In genomic region chr2:229825476-229825875, GRCh38 we compare ENCODE assay signal across 28 cellular contexts.
DNase-seq lines count a peak whose midpoint lies in the region; ATAC-seq and TF ChIP-seq lines count a peak whose summit lies in the region.
"Had no signal": no experiment of that assay in that cellular context is flagged by ENCODE, and none has a peak within 500 bp of the region (broad histone marks: within the 10 kb centered on the region; RNA-seq: fewer than 3 reads in every experiment).

No MANE protein-coding gene starts in this region.

- no peaks in the 10 kb centered on the region for H3K27me3 ChIP-seq in naive thymus-derived CD4-positive, alpha-beta T cell (ENCODE audit: control insufficient read depth in 2 of 2, insufficient read depth in 2 of 2, low read length in 2 of 2)
- H3K27me3 ChIP-seq: dorsolateral prefrontal cortex, gastrocnemius medialis, left lung, thyroid gland had no signal

- no peaks in the 10 kb centered on the region for H3K9me3 Mint-ChIP-seq in HFFc6
- peaks cover 5% of the 10 kb centered on the region for H3K9me3 Mint-ChIP-seq in chondrocyte (ENCODE audit: low read depth)
- H3K9me3 Mint-ChIP-seq in naive thymus-derived CD4-positive, alpha-beta T cell = peaks cover 0 to 10% (median 2%) of the 10 kb centered on the region in 11 donors

- CTCF ChIA-PET in naive thymus-derived CD4-positive, alpha-beta T cell (lab: Charles Lee) = no interaction called here

- POLR2A ChIA-PET in naive thymus-derived CD4-positive, alpha-beta T cell (lab: Charles Lee) = no interaction called here

- no peaks in the 10 kb centered on the region for H3K4me1 ChIP-seq in naive thymus-derived CD4-positive, alpha-beta T cell (ENCODE audit: control insufficient read depth in 2 of 2, insufficient read depth in 2 of 2, low read length in 2 of 2)
- H3K4me1 ChIP-seq: gastrocnemius medialis, left lung, prostate gland, thyroid gland had no signal

- no peaks in the 10 kb centered on the region; the same call in 1 of the 2 replicates for H3K27me3 Mint-ChIP-seq in HFFc6 (ENCODE audit: insufficient read depth)
- H3K27me3 Mint-ChIP-seq in chondrocyte (ENCODE audit: low read depth) = no peaks in the 10 kb centered on the region
- no peaks in the 10 kb centered on the region for H3K27me3 Mint-ChIP-seq in naive thymus-derived CD4-positive, alpha-beta T cell
- H3K27me3 Mint-ChIP-seq: activated CD4-positive, alpha-beta T cell treated with anti-CD3 and anti-CD28 coated beads, Interleukin-2, amount 10 ng/mL, durations not matched to agents 24 days and 14 days; activated naive CD4-positive, alpha-beta T cell treated with anti-CD3 and anti-CD28 coated beads, Interleukin-2, amount 10 ng/mL, durations not matched to agents 7 days and 5 days; CD4-positive, CD25-positive, alpha-beta regulatory T cell; stimulated activated naive CD8-positive, alpha-beta T cell treated with anti-CD3 and anti-CD28 coated beads, Interleukin-15, amount 100 ng/mL, for 72 hours had no signal

- TF ChIP-seq CTCF in GM12864 (IDR thresholded peaks at IDR 0.05; ENCODE audit: low read depth, low read length, missing control alignments) (peak; percentile 9), HFFc6 (IDR thresholded peaks at IDR 0.05) (peak; percentile 45), chondrocyte (IDR thresholded peaks at IDR 0.05) (peak; percentile 21)

- DNase-seq in GM12864 (ENCODE audit: low read depth) = no peak
- no peak for DNase-seq in HFFc6
- DNase-seq in chondrocyte (ENCODE audit: low spot score) = no peak
- no peak for DNase-seq in naive thymus-derived CD4-positive, alpha-beta T cell
- no peak for DNase-seq in DMS79 (lab: John Stamatoyannopoulos, UW)
- no peak for DNase-seq in RKO (ENCODE audit: low spot score)
- DNase-seq in A172 (ENCODE audit: low spot score) = no peak
- DNase-seq: activated CD4-positive, alpha-beta T cell treated with anti-CD3 and anti-CD28 coated beads, Interleukin-2, amount 10 ng/mL, durations not matched to agents 24 days and 14 days; activated naive CD4-positive, alpha-beta T cell treated with anti-CD3 and anti-CD28 coated beads, Interleukin-2, amount 10 ng/mL, durations not matched to agents 7 days and 5 days; CD4-positive, CD25-positive, alpha-beta regulatory T cell; central memory CD4-positive, alpha-beta T cell; DMS153; dorsolateral prefrontal cortex; gastrocnemius medialis; H7; hippocampal formation; immature natural killer cell; left lung; NCI-H1417; NCI-H2081 treated with DMSO at 0.1 percent for 48 hours; NCI-H446; NCI-H82; stimulated activated naive CD8-positive, alpha-beta T cell treated with anti-CD3 and anti-CD28 coated beads, Interleukin-15, amount 100 ng/mL, for 72 hours; thyroid gland; WERI-Rb-1 had no signal

- H3K36me3 ChIP-seq in naive thymus-derived CD4-positive, alpha-beta T cell (ENCODE audit: control insufficient read depth in 2 of 3, insufficient read depth in 3 of 3, low read length in 3 of 3) = peaks cover 10 to 42% (median 14%) of the 10 kb centered on the region in 3 experiments

- H3K9me3 ChIP-seq in naive thymus-derived CD4-positive, alpha-beta T cell (ENCODE audit: control insufficient read depth in 2 of 3, low read length in 3 of 3) = peaks cover 0 to 5% (median 0%) of the 10 kb centered on the region in 3 experiments
- H3K9me3 ChIP-seq: gastrocnemius medialis, left lung, prostate gland, thyroid gland had no signal

- no peak overlapping the region for H3K27ac ChIP-seq in naive thymus-derived CD4-positive, alpha-beta T cell (ENCODE audit: low read depth, low read length)
- H3K27ac ChIP-seq: dorsolateral prefrontal cortex, gastrocnemius medialis, left lung, prostate gland, thyroid gland, WERI-Rb-1 had no signal

- intact Hi-C loops in naive thymus-derived CD4-positive, alpha-beta T cell (cut with micrococcal nuclease) = no loop called here

- peaks cover 24% of the 10 kb centered on the region for H3K4me1 Mint-ChIP-seq in HFFc6 (ENCODE audit: low read depth)
- peaks cover 17% of the 10 kb centered on the region for H3K4me1 Mint-ChIP-seq in chondrocyte (ENCODE audit: low read depth)
- peaks cover 8 to 23% (median 18%) of the 10 kb centered on the region in 7 donors for H3K4me1 Mint-ChIP-seq in naive thymus-derived CD4-positive, alpha-beta T cell

- no peak overlapping the region for H3K27ac Mint-ChIP-seq in HFFc6
- H3K27ac Mint-ChIP-seq in chondrocyte (ENCODE audit: unreplicated experiment) = no peak overlapping the region
- H3K27ac Mint-ChIP-seq in naive thymus-derived CD4-positive, alpha-beta T cell = peak overlapping the region in 5 of 9 donors; percentile 12 to 74 (median 40)
- H3K27ac Mint-ChIP-seq: activated CD4-positive, alpha-beta T cell treated with anti-CD3 and anti-CD28 coated beads, Interleukin-2, amount 10 ng/mL, durations not matched to agents 24 days and 14 days; activated naive CD4-positive, alpha-beta T cell treated with anti-CD3 and anti-CD28 coated beads, Interleukin-2, amount 10 ng/mL, durations not matched to agents 7 days and 5 days; stimulated activated naive CD8-positive, alpha-beta T cell treated with anti-CD3 and anti-CD28 coated beads, Interleukin-15, amount 100 ng/mL, for 72 hours had no signal

- H3K4me3 Mint-ChIP-seq in HFFc6 (no peak overlapping the region), chondrocyte (ENCODE audit: unreplicated experiment) (no peak overlapping the region)
- no peak overlapping the region for H3K4me3 Mint-ChIP-seq in naive thymus-derived CD4-positive, alpha-beta T cell
- H3K4me3 Mint-ChIP-seq: activated CD4-positive, alpha-beta T cell treated with anti-CD3 and anti-CD28 coated beads, Interleukin-2, amount 10 ng/mL, durations not matched to agents 24 days and 14 days; activated naive CD4-positive, alpha-beta T cell treated with anti-CD3 and anti-CD28 coated beads, Interleukin-2, amount 10 ng/mL, durations not matched to agents 7 days and 5 days; CD4-positive, CD25-positive, alpha-beta regulatory T cell; immature natural killer cell; stimulated activated naive CD8-positive, alpha-beta T cell treated with anti-CD3 and anti-CD28 coated beads, Interleukin-15, amount 100 ng/mL, for 72 hours had no signal

- H3K36me3 Mint-ChIP-seq in HFFc6 (ENCODE audit: low read depth) = peaks cover 45% of the 10 kb centered on the region
- H3K36me3 Mint-ChIP-seq in chondrocyte (ENCODE audit: low read depth) = peaks cover 32% of the 10 kb centered on the region
- peaks cover 16 to 76% (median 49%) of the 10 kb centered on the region in 5 donors for H3K36me3 Mint-ChIP-seq in naive thymus-derived CD4-positive, alpha-beta T cell

- ATAC-seq in naive thymus-derived CD4-positive, alpha-beta T cell = no peak
- ATAC-seq in GM18517 (IDR thresholded peaks at IDR 0.05; ENCODE audit: unreplicated experiment) = no peak
- ATAC-seq: gastrocnemius medialis; left lung; SK-N-SH treated with all-trans-retinoic acid at 6 μM for 48 hours; stimulated activated naive CD8-positive, alpha-beta T cell treated with anti-CD3 and anti-CD28 coated beads, Interleukin-15, amount 100 ng/mL, for 72 hours had no signal

- no peak overlapping the region for H3K4me3 ChIP-seq in GM12864 (ENCODE audit: low read depth, low read length)
- no peak overlapping the region for H3K4me3 ChIP-seq in naive thymus-derived CD4-positive, alpha-beta T cell (ENCODE audit: low read length)
- H3K4me3 ChIP-seq: dorsolateral prefrontal cortex, gastrocnemius medialis, left lung, prostate gland, thyroid gland had no signal

Comparison
In these comparisons a context has a peak if more than half of its experiments do, and no peak if none do; other contexts are left out.
1. H3K27ac Mint-ChIP-seq: peak in naive thymus-derived CD4-positive, alpha-beta T cell (5 of 9); none in HFFc6 (single experiment) and chondrocyte (single experiment).
2. Peak in every context shown above with its lines, with median percentiles within 50 percentile points of each other: CTCF ChIP-seq.